In the genomic region with DNA sequence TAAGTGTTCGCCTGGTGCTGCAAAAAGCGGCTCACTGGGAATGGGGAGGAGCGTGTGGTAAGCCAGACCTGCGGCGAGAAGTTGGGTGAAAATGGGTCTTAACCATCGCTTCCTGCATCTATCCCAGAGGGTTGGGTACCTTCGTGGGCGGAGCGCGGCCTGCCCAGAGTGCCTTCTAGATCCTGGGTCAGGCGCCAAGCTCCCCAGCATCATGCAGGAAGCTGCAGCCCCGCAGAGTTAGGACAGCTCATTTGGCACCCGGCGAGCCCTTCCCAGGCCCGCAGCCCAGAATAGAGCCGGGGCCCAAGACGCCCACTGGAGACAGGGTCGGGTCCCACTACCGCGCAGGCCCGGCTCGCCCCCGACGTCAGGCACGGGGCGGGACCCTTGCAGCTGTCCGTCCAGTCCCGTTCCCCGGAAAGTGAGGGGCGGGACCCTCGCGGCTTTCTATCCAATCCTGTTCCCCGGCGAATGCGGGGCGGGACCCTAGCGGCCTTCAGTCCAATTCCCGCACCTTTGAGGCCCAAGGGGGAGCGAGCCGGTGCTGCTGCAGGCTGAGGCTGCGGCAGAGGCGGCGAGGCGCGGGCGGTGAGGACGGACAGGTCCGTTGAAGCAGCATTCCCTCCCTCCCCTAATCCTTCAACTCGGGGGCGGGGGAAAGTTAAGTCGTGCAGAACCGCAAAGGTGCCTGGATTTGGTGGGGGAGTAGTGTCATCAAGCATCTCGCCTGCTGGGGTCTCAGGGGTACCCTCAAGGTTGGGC, we compare ENCODE assay signal across 8 cellular contexts. TPM values are rescaled to one million over a fixed set of nuclear protein-coding genes. Genes with fewer than 3 reads are reported as not detected.
DNase-seq lines count a peak whose midpoint lies in the region; ATAC-seq, FAIRE-seq and TF ChIP-seq lines count a peak whose summit lies in the region.

A gene with protein sequence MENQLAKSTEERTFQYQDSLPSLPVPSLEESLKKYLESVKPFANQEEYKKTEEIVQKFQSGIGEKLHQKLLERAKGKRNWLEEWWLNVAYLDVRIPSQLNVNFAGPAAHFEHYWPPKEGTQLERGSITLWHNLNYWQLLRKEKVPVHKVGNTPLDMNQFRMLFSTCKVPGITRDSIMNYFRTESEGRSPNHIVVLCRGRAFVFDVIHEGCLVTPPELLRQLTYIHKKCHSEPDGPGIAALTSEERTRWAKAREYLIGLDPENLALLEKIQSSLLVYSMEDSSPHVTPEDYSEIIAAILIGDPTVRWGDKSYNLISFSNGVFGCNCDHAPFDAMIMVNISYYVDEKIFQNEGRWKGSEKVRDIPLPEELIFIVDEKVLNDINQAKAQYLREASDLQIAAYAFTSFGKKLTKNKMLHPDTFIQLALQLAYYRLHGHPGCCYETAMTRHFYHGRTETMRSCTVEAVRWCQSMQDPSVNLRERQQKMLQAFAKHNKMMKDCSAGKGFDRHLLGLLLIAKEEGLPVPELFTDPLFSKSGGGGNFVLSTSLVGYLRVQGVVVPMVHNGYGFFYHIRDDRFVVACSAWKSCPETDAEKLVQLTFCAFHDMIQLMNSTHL (plus strand): TSS at position 499 of the 762 bp plus-strand sequence. CDS start 3,405 bp downstream, outside the sequence.

- peak; percentile 16 for DNase-seq in NCI-H1694 (lab: John Stamatoyannopoulos, UW)
- DNase-seq in ascending aorta (ENCODE audit: low spot score in 2 of 2), result peak; percentile 89 to 98
- DNase-seq in right cardiac atrium, result peak; percentile 97 to 99 (median 98)
- DNase-seq in pulmonary artery endothelial cell (ENCODE audit: low read depth, low spot score), result peak; percentile 79
- DNase-seq in urothelium cell line (ENCODE audit: low spot score), result peak; percentile 99

- H3K36me3 ChIP-seq in ascending aorta, result peaks cover 6 to 22% of the 10 kb centered on the region in 2 donors

- H3K4me3 ChIP-seq in ascending aorta (peak within 1 kb of the TSS; percentile 52 to 73), right cardiac atrium (ENCODE audit: low read length) (peak within 1 kb of the TSS; percentile 58)

- ATAC-seq in GM18498 (IDR thresholded peaks at IDR 0.05; ENCODE audit: unreplicated experiment) (peak; percentile 97), HG02885 (IDR thresholded peaks at IDR 0.05; ENCODE audit: poor library complexity, unreplicated experiment) (peak; percentile 98), right cardiac atrium (peak; percentile 100)

- H3K9me3 ChIP-seq in ascending aorta, result no peaks in the 10 kb centered on the region
- no peaks in the 10 kb centered on the region for H3K9me3 ChIP-seq in right cardiac atrium (ENCODE audit: control insufficient read depth, low read length)

- peak; percentile 95 for FAIRE-seq in urothelium cell line (lab: Jason Lieb, UNC)

- WGBS in right cardiac atrium, result under 1% methylated on average over 53 of the region's 53 CpGs

- peak within 1 kb of the TSS; percentile 74 to 83 for H3K27ac ChIP-seq in ascending aorta
- peak within 1 kb of the TSS; percentile 59 for H3K27ac ChIP-seq in right cardiac atrium (ENCODE audit: low read length)

- intact Hi-C loops in T-helper 2 cell treated with Interferon-gamma antibody and Interleukin-4, amounts not matched to agents 100 ng/mL and 5 ng/mL, for 36 hours (cut with micrococcal nuclease), result loop anchor here (1.0 to 10.0 kb wide), 7 partner anchors 23 to 874 kb away; partner anchors contain the start of genes DBF4, DMTF1, SLC25A40 and TMEM243
- intact Hi-C loops in ascending aorta (cut with DNase I), result loop anchor here (1.0 to 10.0 kb wide), 11 partner anchors 33 to 869 kb away; partner anchors contain the start of genes ABCB4, DBF4, DMTF1 and ELAPOR2
- intact Hi-C loops in right cardiac atrium (cut with DNase I), result no loop called here

- H3K4me1 ChIP-seq in ascending aorta (peaks cover 0 to 11% of the 10 kb centered on the region in 2 donors), right cardiac atrium (ENCODE audit: control insufficient read depth, insufficient read depth, low read length) (no peaks in the 10 kb centered on the region)

- peak in 1 of 3 experiments; percentile 8 for TF ChIP-seq CTCF in ascending aorta (IDR thresholded peaks at IDR 0.05)

- H3K27me3 ChIP-seq in ascending aorta, result no peaks in the 10 kb centered on the region
- no peaks in the 10 kb centered on the region for H3K27me3 ChIP-seq in right cardiac atrium (ENCODE audit: control insufficient read depth, insufficient read depth)

RNA-seq across cellular contexts. Expression of the gene that starts here (rescaled TPM):
- 11.2 and 13.9 TPM in 2 replicates for total RNA-seq in T-helper 2 cell treated with Interferon-gamma antibody and Interleukin-4, amounts not matched to agents 100 ng/mL and 5 ng/mL, for 36 hours
- 3.0 TPM for total RNA-seq in ascending aorta
- 10 to 100 TPM in 2 of 4 donors, 1 to 10 TPM in 2; 7.1 to 13.3 (median 10.5) TPM for total RNA-seq in right cardiac atrium
- 6.3 TPM for polyA plus RNA-seq in right cardiac atrium
- total RNA-seq in pulmonary artery endothelial cell, result 7.2 and 10.4 TPM in 2 replicates

Comparison
In these comparisons a context has a peak if more than half of its experiments do, and no peak if none do; other contexts are left out.
1. Peak in every context shown above with its lines: DNase-seq, ATAC-seq, H3K4me3 ChIP-seq and H3K27ac ChIP-seq.
2. DNase-seq: peak in every context shown above with its lines; median percentile 99 in urothelium cell line; 98 in right cardiac atrium; 94 in ascending aorta; 79 in pulmonary artery endothelial cell; 16 in NCI-H1694.
3. intact Hi-C loops: an anchor here in T-helper 2 cell treated with Interferon-gamma antibody and Interleukin-4, amounts not matched to agents 100 ng/mL and 5 ng/mL, for 36 hours (1.0 to 10.0 kb wide) and ascending aorta (1.0 to 10.0 kb wide); none called in right cardiac atrium.